Comparison of ENCODE assay signal across 1 cellular context in genomic region chr20:46666818-46667515, GRCh38.
TF ChIP-seq lines count a peak whose summit lies in the region.

No MANE protein-coding gene starts in this region.

TF ChIP-seq in HepG2, 621 proteins besides CTCF, POLR2A, EP300 and RAD21 (continued from another document and continues in another):
- peak; percentile 82; the same call in 1 of the 2 replicates for TF ChIP-seq ARID4A (CRISPR knock-in tag; IDR thresholded peaks at IDR 0.05; ENCODE audit: borderline replicate concordance)
- peak; percentile 96 for TF ChIP-seq MEIS1 (CRISPR knock-in tag; IDR thresholded peaks at IDR 0.05; ENCODE audit: borderline replicate concordance)
- peak; percentile 50 for TF ChIP-seq NFYB (CRISPR knock-in tag; IDR thresholded peaks at IDR 0.05)
- peak; percentile 90; the same call in 1 of the 2 replicates for TF ChIP-seq ZNF782 (CRISPR knock-in tag; IDR thresholded peaks at IDR 0.05; ENCODE audit: borderline replicate concordance)
- TF ChIP-seq TCF12 (IDR thresholded peaks at IDR 0.05) = no peak
- TF ChIP-seq TCF12 (CRISPR knock-in tag; IDR thresholded peaks at IDR 0.05) = peak; percentile 100
- TF ChIP-seq SP4 (CRISPR knock-in tag; IDR thresholded peaks at IDR 0.05) = no peak
- TF ChIP-seq ZNF350 (CRISPR knock-in tag; IDR thresholded peaks at IDR 0.05; ENCODE audit: borderline replicate concordance, low read depth) = peak; percentile 99
- TF ChIP-seq NONO (IDR thresholded peaks at IDR 0.05) = no peak
- peak; percentile 100 for TF ChIP-seq NONO (CRISPR knock-in tag; conservative IDR thresholded peaks at IDR 0.05)
- TF ChIP-seq PTBP1 (IDR thresholded peaks at IDR 0.05; ENCODE audit: low read depth, low read length, poor library complexity, severe bottlenecking) = no peak
- TF ChIP-seq ZNF282 (IDR thresholded peaks at IDR 0.05; ENCODE audit: partially characterized antibody) = no peak
- no peak for TF ChIP-seq NFE2L1 (CRISPR knock-in tag; IDR thresholded peaks at IDR 0.05; ENCODE audit: borderline replicate concordance)
- TF ChIP-seq MBNL3 (CRISPR knock-in tag; conservative IDR thresholded peaks at IDR 0.05) = no peak
- TF ChIP-seq TAF15 (IDR thresholded peaks at IDR 0.05; ENCODE audit: low read depth, low read length, poor library complexity, severe bottlenecking) = no peak
- no peak for TF ChIP-seq E2F5 (CRISPR knock-in tag; conservative IDR thresholded peaks at IDR 0.05)
- no peak for TF ChIP-seq GPN1 (CRISPR knock-in tag; IDR thresholded peaks at IDR 0.05; ENCODE audit: borderline replicate concordance)
- TF ChIP-seq FOSL1 (CRISPR knock-in tag; IDR thresholded peaks at IDR 0.05; ENCODE audit: borderline replicate concordance) = peak; percentile 83; the same call in 1 of the 2 replicates
- TF ChIP-seq MATR3 (CRISPR knock-in tag; IDR thresholded peaks at IDR 0.05) = no peak
- TF ChIP-seq BRCA1 (CRISPR knock-in tag; IDR thresholded peaks at IDR 0.05) = peak; percentile 97; the same call in 1 of the 2 replicates
- TF ChIP-seq ONECUT2 (CRISPR knock-in tag; IDR thresholded peaks at IDR 0.05) = peak; percentile 93
- TF ChIP-seq ZNF703 (CRISPR knock-in tag; IDR thresholded peaks at IDR 0.05; ENCODE audit: borderline replicate concordance) = peak; percentile 96; the same call in 1 of the 2 replicates
- TF ChIP-seq ZBTB1 (CRISPR knock-in tag; IDR thresholded peaks at IDR 0.05; ENCODE audit: borderline replicate concordance) = no peak; the same call in 1 of the 2 replicates
- peak; percentile 84 for TF ChIP-seq REL (CRISPR knock-in tag; conservative IDR thresholded peaks at IDR 0.05)
- TF ChIP-seq ZNF678 (CRISPR knock-in tag; IDR thresholded peaks at IDR 0.05) = 0 out of 2 replicates have a peak, but pooled peaks have one; percentile 46
- TF ChIP-seq MEIS2 (CRISPR knock-in tag; IDR thresholded peaks at IDR 0.05) = peak; percentile 98
- no peak for TF ChIP-seq ZNF513 (CRISPR knock-in tag; conservative IDR thresholded peaks at IDR 0.05)
- TF ChIP-seq ZEB1 (IDR thresholded peaks at IDR 0.05; ENCODE audit: insufficient replicate concordance, low read depth) = peak; percentile 98
- peak; percentile 99 for TF ChIP-seq RXRA (CRISPR knock-in tag; IDR thresholded peaks at IDR 0.05)
- TF ChIP-seq SRF (IDR thresholded peaks at IDR 0.05; ENCODE audit: low read depth, low read length) = peak; percentile 75
- TF ChIP-seq BCL6 (CRISPR knock-in tag; IDR thresholded peaks at IDR 0.05) = peak; percentile 100
- TF ChIP-seq ZNF704 (CRISPR knock-in tag; IDR thresholded peaks at IDR 0.05; ENCODE audit: borderline replicate concordance) = peak; percentile 70; the same call in 1 of the 2 replicates
- peak; percentile 80 for TF ChIP-seq PBX3 (CRISPR knock-in tag; IDR thresholded peaks at IDR 0.05; ENCODE audit: borderline replicate concordance)
- peak; percentile 99 for TF ChIP-seq ZSCAN9 (CRISPR knock-in tag; IDR thresholded peaks at IDR 0.05; ENCODE audit: borderline replicate concordance)
- no peak for TF ChIP-seq FIP1L1 (IDR thresholded peaks at IDR 0.05; ENCODE audit: borderline replicate concordance, insufficient read depth, low read depth, low read length)
- TF ChIP-seq TIGD3 (CRISPR knock-in tag; IDR thresholded peaks at IDR 0.05; ENCODE audit: borderline replicate concordance) = no peak
- no peak for TF ChIP-seq AKNA (CRISPR knock-in tag; IDR thresholded peaks at IDR 0.05; ENCODE audit: borderline replicate concordance)
- TF ChIP-seq MAZ (IDR thresholded peaks at IDR 0.05; ENCODE audit: borderline replicate concordance, low read depth, low read length) = peak; percentile 67
- TF ChIP-seq MAZ (CRISPR knock-in tag; IDR thresholded peaks at IDR 0.05; ENCODE audit: low read depth) = peak; percentile 86
- peak; percentile 92; the same call in 1 of the 2 replicates for TF ChIP-seq SRY (CRISPR knock-in tag; IDR thresholded peaks at IDR 0.05)
- peak; percentile 97; the same call in 1 of the 2 replicates for TF ChIP-seq ZNF430 (CRISPR knock-in tag; IDR thresholded peaks at IDR 0.05)
- peak; percentile 96 for TF ChIP-seq ARNTL (CRISPR knock-in tag; IDR thresholded peaks at IDR 0.05)
- TF ChIP-seq RNF2 (conservative IDR thresholded peaks at IDR 0.05; ENCODE audit: low read depth) = peak; percentile 68; the same call in 1 of the 2 replicates
- no peak for TF ChIP-seq ZNF326 (CRISPR knock-in tag; IDR thresholded peaks at IDR 0.05; ENCODE audit: borderline replicate concordance)
- peak; percentile 7; the same call in 1 of the 2 replicates for TF ChIP-seq PBX2 (CRISPR knock-in tag; IDR thresholded peaks at IDR 0.05)
- no peak for TF ChIP-seq KLF13 (CRISPR knock-in tag; IDR thresholded peaks at IDR 0.05)
- TF ChIP-seq ZNF572 (CRISPR knock-in tag; IDR thresholded peaks at IDR 0.05) = no peak
- 0 out of 2 replicates have a peak, but pooled peaks have one; percentile 62 for TF ChIP-seq SMAD1 (CRISPR knock-in tag; IDR thresholded peaks at IDR 0.05; ENCODE audit: borderline replicate concordance, low read depth)
